8 cellular contexts compared by ENCODE assay signal in the genomic region with DNA sequence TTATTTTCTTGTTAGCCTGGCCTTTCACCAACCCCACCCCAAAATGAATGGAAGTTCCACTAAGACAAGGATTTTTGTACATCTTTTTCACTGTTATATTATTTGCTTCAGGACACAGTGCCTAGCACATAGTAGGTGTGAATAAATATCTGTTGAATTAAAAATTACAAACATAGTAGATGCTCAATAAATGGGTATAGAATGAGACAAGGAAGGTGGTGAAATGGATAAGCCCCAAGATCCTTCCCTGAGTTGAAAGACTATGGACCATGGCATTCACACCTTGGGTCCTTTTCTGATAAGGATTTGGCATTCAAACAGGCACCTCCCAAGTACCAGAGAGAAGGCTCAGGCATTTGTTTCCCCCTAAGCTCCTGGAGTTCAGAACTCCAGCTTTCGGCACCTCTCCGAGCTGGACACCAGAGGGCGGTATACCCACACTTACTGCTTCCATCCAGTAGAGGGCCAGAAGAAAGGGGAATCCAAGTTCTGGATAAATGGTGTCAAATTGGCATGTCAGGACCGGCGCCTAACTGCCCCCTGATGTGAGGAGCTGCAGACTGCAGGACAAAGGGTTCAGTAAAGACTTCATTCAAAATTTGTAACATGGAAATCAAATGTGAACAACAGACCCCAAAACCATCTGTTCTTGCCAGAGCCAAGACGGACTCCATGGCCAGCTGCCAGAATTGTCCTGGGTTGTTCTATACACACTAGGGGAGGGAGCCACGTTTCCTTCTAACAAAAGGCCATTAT.
DNase-seq lines count a peak whose midpoint lies in the region; ATAC-seq and TF ChIP-seq lines count a peak whose summit lies in the region.

No MANE protein-coding gene starts in this region.

- H3K27ac Mint-ChIP-seq in activated CD4-positive, alpha-beta T cell treated with anti-CD3 and anti-CD28 coated beads, Interleukin-2, amount 10 ng/mL, durations not matched to agents 24 days and 14 days: no peak overlapping the region

- DNase-seq in activated gamma-delta T cell treated with Interleukin-2 at 50 U/mL for 16 hours: peak; percentile 45
- DNase-seq in activated gamma-delta T cell (lab: John Stamatoyannopoulos, UW): no peak
- peak; percentile 83 for DNase-seq in NCI-H345 (lab: John Stamatoyannopoulos, UW)
- peak; percentile 86 for DNase-seq in activated CD4-positive, alpha-beta T cell treated with anti-CD3 and anti-CD28 coated beads, Interleukin-2, amount 10 ng/mL, durations not matched to agents 24 days and 14 days
- DNase-seq in dermis microvascular lymphatic vessel endothelial cell (ENCODE audit: low read depth in 2 of 2): peak; percentile 58 to 67
- DNase-seq in lower leg skin (ENCODE audit: low spot score in 2 of 2): peak; percentile 21 to 89
- peak; percentile 19 to 45 (median 45) for DNase-seq in stimulated activated CD4-positive, alpha-beta T cell treated with anti-CD3 and anti-CD28 coated beads, TNF-alpha, amount 100 ng/mL, for 24 hours (ENCODE audit: low read depth in 3 of 3)

- 2 to 10% methylated on average over 7 of the region's 7 CpGs for WGBS in lower leg skin, 2 donors

- TF ChIP-seq CTCF in lower leg skin (IDR thresholded peaks at IDR 0.05): peak in 1 of 3 donors; percentile 22

- H3K4me1 Mint-ChIP-seq in activated CD4-positive, alpha-beta T cell treated with anti-CD3 and anti-CD28 coated beads, Interleukin-2, amount 10 ng/mL, durations not matched to agents 24 days and 14 days: no peaks in the 10 kb centered on the region

- intact Hi-C loops in activated CD4-positive, alpha-beta T cell treated with anti-CD3 and anti-CD28 coated beads, Interleukin-2, amount 10 ng/mL, durations not matched to agents 24 days and 14 days (cut with micrococcal nuclease): loop anchor here (1.0 to 10.0 kb wide), 4 partner anchors 234 to 605 kb away; no protein-coding TSS in a partner anchor
- intact Hi-C loops in lower leg skin (cut with DNase I; ENCODE audit: low total_unique reads): loop anchor here (5.0 to 10.0 kb wide), 2 partner anchors 235 to 602 kb away; no protein-coding TSS in a partner anchor

- H3K27me3 Mint-ChIP-seq in activated CD4-positive, alpha-beta T cell treated with anti-CD3 and anti-CD28 coated beads, Interleukin-2, amount 10 ng/mL, durations not matched to agents 24 days and 14 days: no peaks in the 10 kb centered on the region

- H3K36me3 Mint-ChIP-seq in activated CD4-positive, alpha-beta T cell treated with anti-CD3 and anti-CD28 coated beads, Interleukin-2, amount 10 ng/mL, durations not matched to agents 24 days and 14 days (ENCODE audit: low read depth): no peaks in the 10 kb centered on the region

- ATAC-seq in HG03095 (IDR thresholded peaks at IDR 0.05; ENCODE audit: unreplicated experiment): peak; percentile 94

- no peak for TF ChIP-seq POLR2A in lower leg skin (IDR thresholded peaks at IDR 0.05)

- H3K4me3 ChIP-seq in lower leg skin (ENCODE audit: low read depth, poor library complexity, severe bottlenecking): no peak overlapping the region

- H3K4me3 Mint-ChIP-seq in activated CD4-positive, alpha-beta T cell treated with anti-CD3 and anti-CD28 coated beads, Interleukin-2, amount 10 ng/mL, durations not matched to agents 24 days and 14 days: no peak overlapping the region

- H3K9me3 Mint-ChIP-seq in activated CD4-positive, alpha-beta T cell treated with anti-CD3 and anti-CD28 coated beads, Interleukin-2, amount 10 ng/mL, durations not matched to agents 24 days and 14 days: no peaks in the 10 kb centered on the region
